8 cellular contexts compared by ENCODE assay signal in the genomic region with DNA sequence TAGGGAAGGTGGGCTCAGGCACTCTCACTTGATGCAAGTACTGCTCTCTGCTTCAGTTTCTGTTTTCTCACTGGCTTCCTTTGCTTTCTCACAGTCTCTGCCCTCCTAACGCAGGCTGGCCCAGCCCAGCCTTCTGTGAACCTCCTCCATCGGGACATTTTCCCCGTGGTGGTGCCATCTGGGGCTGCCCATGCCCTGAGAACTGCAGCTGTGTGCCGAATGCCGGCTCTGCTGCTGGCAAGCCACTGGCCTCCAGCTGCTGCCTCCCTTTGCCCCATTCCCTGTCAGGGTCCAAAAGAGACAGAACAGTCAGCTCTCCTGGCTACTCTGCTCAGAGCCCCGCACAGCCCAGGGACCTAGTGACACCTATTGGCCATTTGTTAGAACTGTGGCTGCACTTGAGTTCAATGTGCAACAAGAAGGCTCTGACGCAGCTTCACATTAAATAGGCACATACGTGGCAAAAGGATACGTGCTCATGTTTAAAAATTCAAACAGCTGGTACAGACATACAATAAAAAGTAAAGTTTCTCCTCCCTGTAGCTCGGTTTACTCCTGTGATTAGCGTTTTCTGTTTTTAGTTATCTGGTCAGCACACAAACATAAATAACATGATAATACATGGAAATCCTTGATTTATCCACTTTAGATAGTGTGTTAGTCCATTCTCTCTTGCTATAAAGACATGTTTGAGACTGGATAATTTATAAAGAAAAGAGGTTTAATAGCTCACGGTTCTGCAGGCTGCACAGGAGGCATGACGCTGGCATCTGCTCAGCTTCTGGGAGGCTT. TPM values are rescaled to one million over a fixed set of nuclear protein-coding genes. Genes with fewer than 3 reads are reported as not detected.
DNase-seq lines count a peak whose midpoint lies in the region; ATAC-seq, FAIRE-seq and TF ChIP-seq lines count a peak whose summit lies in the region.

No MANE protein-coding gene starts in this region.

- H3K4me1 ChIP-seq in sigmoid colon: peaks cover 0 to 13% (median 0%) of the 10 kb centered on the region in 4 donors

- H3K9me3 ChIP-seq in sigmoid colon: no peaks in the 10 kb centered on the region

- intact Hi-C loops in sigmoid colon (cut with DNase I): no loop called here

- no peaks in the 10 kb centered on the region for H3K36me3 ChIP-seq in sigmoid colon

- H3K27me3 ChIP-seq in sigmoid colon: no peaks in the 10 kb centered on the region

- ATAC-seq in GM19023 (IDR thresholded peaks at IDR 0.05; ENCODE audit: unreplicated experiment) (peak; percentile 90), HG03095 (IDR thresholded peaks at IDR 0.05; ENCODE audit: unreplicated experiment) (peak; percentile 78)

- H3K27ac ChIP-seq in sigmoid colon: no peak overlapping the region

- no peak for FAIRE-seq in D721Med (lab: Jason Lieb, UNC)

- DNase-seq in D721Med (ENCODE audit: insufficient read length, low spot score): peak; percentile 67
- DNase-seq in NCI-H526 treated with DMSO at 0.1 percent for 48 hours (lab: John Stamatoyannopoulos, UW): peak; percentile 78
- peak in 38 of 56 donors; percentile 4 to 67 (median 28) for DNase-seq in amygdala (lab: John Stamatoyannopoulos, UW)
- DNase-seq in hippocampal formation (lab: John Stamatoyannopoulos, UW): peak; percentile 42 to 59
- no peak for DNase-seq in sigmoid colon
- no peak for DNase-seq in activated gamma-delta T cell (lab: John Stamatoyannopoulos, UW)

- TF ChIP-seq POLR2A in sigmoid colon (IDR thresholded peaks at IDR 0.05): no peak

- no peak for TF ChIP-seq EP300 in sigmoid colon (IDR thresholded peaks at IDR 0.05)

- H3K4me3 ChIP-seq in sigmoid colon: no peak overlapping the region

- 21 to 41% methylated on average over 13 of the region's 13 CpGs for WGBS in sigmoid colon, 2 donors

- TF ChIP-seq CTCF in D721Med (IDR thresholded peaks at IDR 0.05; ENCODE audit: insufficient read depth, missing control alignments) (peak; percentile 87), sigmoid colon (IDR thresholded peaks at IDR 0.05) (peak in 3 of 4 experiments; percentile 52 to 68 (median 53))

RNA-seq across cellular contexts. Expression of gene FCRL5, which starts 46.6 kb away (rescaled TPM):
- total RNA-seq in sigmoid colon: not detected
- polyA plus RNA-seq in sigmoid colon: 10 to 100 TPM in 1 of 3 donors, under 1 TPM in 1, not detected in 1; 0.60 to 10.2 TPM

Comparison
In these comparisons a context has a peak if more than half of its experiments do, and no peak if none do; other contexts are left out.
1. DNase-seq: peak in D721Med (single experiment), NCI-H526 treated with DMSO at 0.1 percent for 48 hours (single experiment), amygdala (38 of 56) and hippocampal formation (2 of 2); none in sigmoid colon (single experiment) and activated gamma-delta T cell (single experiment).